In the genomic region with DNA sequence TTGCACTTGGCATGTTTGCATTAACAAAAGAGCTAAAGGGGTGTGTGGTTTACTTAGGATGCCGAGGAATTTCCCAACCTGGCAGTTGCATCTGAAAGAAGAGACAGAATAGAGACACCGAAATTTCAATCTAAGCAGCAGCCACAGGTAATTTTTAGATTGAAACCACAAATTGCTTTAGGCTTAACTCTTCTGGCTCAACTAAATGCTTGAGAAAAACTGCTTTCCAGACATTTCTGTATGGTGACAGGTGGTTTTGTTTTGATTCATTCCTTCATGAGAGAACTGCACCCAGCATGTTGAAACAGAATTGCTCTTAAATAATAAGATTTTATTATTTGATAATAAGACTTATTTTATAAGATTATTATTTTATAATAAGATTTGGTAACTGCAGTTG, we compare ENCODE assay signal across 32 cellular contexts. TPM values are rescaled to one million over a fixed set of nuclear protein-coding genes. Genes with fewer than 3 reads are reported as not detected.
DNase-seq lines count a peak whose midpoint lies in the region; ATAC-seq and TF ChIP-seq lines count a peak whose summit lies in the region.
"Had no signal": no experiment of that assay in that cellular context is flagged by ENCODE, and none has a peak within 500 bp of the region (broad histone marks: within the 10 kb centered on the region; RNA-seq: fewer than 3 reads in every experiment).

No MANE protein-coding gene starts in this region.

- H3K9me3 Mint-ChIP-seq in activated CD8-positive, alpha-beta memory T cell treated with anti-CD3 and anti-CD28 coated beads, Interleukin-2, amount 10 ng/mL, durations not matched to agents 7 days and 5 days (ENCODE audit: low read depth): no peaks in the 10 kb centered on the region
- H3K9me3 Mint-ChIP-seq in activated naive CD8-positive, alpha-beta T cell treated with anti-CD3 and anti-CD28 coated beads, Interleukin-2, amount 50 U/mL, for 24 hours: no peaks in the 10 kb centered on the region
- H3K9me3 Mint-ChIP-seq: activated B cell treated with CpG ODN at 0.5 μM for 24 hours; CD4-positive, alpha-beta T cell; neural crest cell; stimulated activated naive B cell treated with anti-CD40 and anti-IgM and Interleukin-4, amounts not matched to agents 10 μg/mL and 1 μg/mL and 100 μg/mL, for 72 hours had no signal

- H3K36me3 ChIP-seq in KMS-11 (ENCODE audit: insufficient read depth) (no peaks in the 10 kb centered on the region; the same call in 1 of the 2 replicates), A673 (ENCODE audit: insufficient read depth, low read length, poor library complexity, severe bottlenecking) (peaks cover 76% of the 10 kb centered on the region), sigmoid colon (peaks cover 18 to 100% (median 47%) of the 10 kb centered on the region in 4 donors)
- H3K36me3 ChIP-seq: ovary had no signal

- no peak for DNase-seq in activated CD8-positive, alpha-beta memory T cell treated with anti-CD3 and anti-CD28 coated beads, Interleukin-2, amount 10 ng/mL, durations not matched to agents 7 days and 5 days
- no peak for DNase-seq in activated CD8-positive, alpha-beta memory T cell treated with anti-CD3 and anti-CD28 coated beads for 24 hours
- DNase-seq in activated naive CD8-positive, alpha-beta T cell treated with anti-CD3 and anti-CD28 coated beads, Interleukin-2, amount 50 U/mL, for 24 hours: no peak
- DNase-seq in A673 (ENCODE audit: low spot score) (no peak), sigmoid colon (no peak)
- DNase-seq: activated B cell treated with CpG ODN at 0.5 μM for 24 hours; activated CD4-positive, alpha-beta T cell treated with anti-CD3 and anti-CD28 coated beads, Interleukin-2, amount 50 U/mL, for 48 hours; activated naive CD4-positive, alpha-beta T cell treated with anti-CD3 and anti-CD28 coated beads, Interleukin-2, amount 50 U/mL, for 16 hours; AML-193; aorta; CD4-positive, alpha-beta T cell; DND-41; esophagus squamous epithelium; foreskin keratinocyte; GF-D8; GOT3; head of caudate nucleus; left ventricle myocardium inferior; mesenchymal stem cell; NCI-H1105; NCI-H187 treated with DMSO at 0.1 percent for 48 hours; NCI-H2171 treated with DMSO at 0.1 percent for 48 hours; NCI-H510A; OCI-M1; ovary; stimulated activated naive B cell treated with anti-CD40 and anti-IgM and Interleukin-4, amounts not matched to agents 10 μg/mL and 1 μg/mL and 100 μg/mL, for 72 hours; upper lobe of right lung had no signal

- TF ChIP-seq POLR2A in sigmoid colon (IDR thresholded peaks at IDR 0.05): no peak

- H3K79me2 ChIP-seq in KMS-11 (ENCODE audit: insufficient read depth, low read depth): peaks cover 4% of the 10 kb centered on the region; the same call in 1 of the 2 replicates

- intact Hi-C loops in A673 (cut with micrococcal nuclease; ENCODE audit: unreplicated experiment): no loop called here
- intact Hi-C loops in sigmoid colon (cut with DNase I): no loop called here

- H3K4me1 ChIP-seq in KMS-11 (ENCODE audit: low read depth, poor library complexity, severe bottlenecking) (peaks cover 98% of the 10 kb centered on the region), A673 (ENCODE audit: insufficient read depth, low read length, poor library complexity, severe bottlenecking) (no peaks in the 10 kb centered on the region), sigmoid colon (no peaks in the 10 kb centered on the region)
- H3K4me1 ChIP-seq: esophagus squamous epithelium, foreskin keratinocyte, left ventricle myocardium inferior, upper lobe of right lung had no signal

- H3K27ac ChIP-seq in KMS-11 (peak overlapping the region; percentile 79), A673 (ENCODE audit: low read depth, low read length, poor library complexity, severe bottlenecking) (no peak overlapping the region), sigmoid colon (no peak overlapping the region)
- H3K27ac ChIP-seq: A549, esophagus squamous epithelium, foreskin keratinocyte, left ventricle myocardium inferior, ovary, upper lobe of right lung had no signal

- peak overlapping the region; percentile 31; the same call in 1 of the 2 replicates for H3K9ac ChIP-seq in KMS-11

- H4K20me1 ChIP-seq in KMS-11 (ENCODE audit: insufficient read depth): no peaks in the 10 kb centered on the region

- WGBS in sigmoid colon, 2 donors: 85 to 86% methylated on average over 2 of the region's 2 CpGs

- H3K9me3 ChIP-seq in A673 (ENCODE audit: low read depth, low read length, poor library complexity, severe bottlenecking) (no peaks in the 10 kb centered on the region), sigmoid colon (no peaks in the 10 kb centered on the region)
- H3K9me3 ChIP-seq: A549, esophagus squamous epithelium, left ventricle myocardium inferior, ovary, upper lobe of right lung had no signal

- no peak for ATAC-seq in activated CD8-positive, alpha-beta memory T cell treated with anti-CD3 and anti-CD28 coated beads, Interleukin-2, amount 10 ng/mL, durations not matched to agents 7 days and 5 days
- ATAC-seq in GM18858 (IDR thresholded peaks at IDR 0.05; ENCODE audit: unreplicated experiment) (peak; percentile 22), GM19023 (IDR thresholded peaks at IDR 0.05; ENCODE audit: unreplicated experiment) (no peak)
- no peak for ATAC-seq in activated naive CD8-positive, alpha-beta T cell treated with anti-CD3 and anti-CD28 coated beads, Interleukin-2, amount 50 U/mL, for 24 hours
- ATAC-seq: A549, foreskin keratinocyte, upper lobe of right lung had no signal

- no peak overlapping the region for H2AFZ ChIP-seq in KMS-11 (ENCODE audit: low read depth)

- H3K27me3 Mint-ChIP-seq in activated CD8-positive, alpha-beta memory T cell treated with anti-CD3 and anti-CD28 coated beads, Interleukin-2, amount 10 ng/mL, durations not matched to agents 7 days and 5 days: no peaks in the 10 kb centered on the region
- no peaks in the 10 kb centered on the region for H3K27me3 Mint-ChIP-seq in activated naive CD8-positive, alpha-beta T cell treated with anti-CD3 and anti-CD28 coated beads, Interleukin-2, amount 50 U/mL, for 24 hours
- H3K27me3 Mint-ChIP-seq: activated B cell treated with CpG ODN at 0.5 μM for 24 hours; CD4-positive, alpha-beta T cell; stimulated activated naive B cell treated with anti-CD40 and anti-IgM and Interleukin-4, amounts not matched to agents 10 μg/mL and 1 μg/mL and 100 μg/mL, for 72 hours had no signal

- peak overlapping the region; percentile 77 for H3K4me2 ChIP-seq in KMS-11
- H3K4me2 ChIP-seq: A549 had no signal

- TF ChIP-seq EP300 in sigmoid colon (IDR thresholded peaks at IDR 0.05): no peak

- TF ChIP-seq CTCF in KMS-11 (conservative IDR thresholded peaks at IDR 0.05; ENCODE audit: low read depth, low read length) (no peak), A673 (conservative IDR thresholded peaks at IDR 0.05; ENCODE audit: low read depth, low read length) (no peak), sigmoid colon (IDR thresholded peaks at IDR 0.05) (no peak)

- no TSS peak for BruUV-seq in A673 (replicated peaks; lab: Mats Ljungman, UMichigan)

- CTCF ChIA-PET in activated CD8-positive, alpha-beta memory T cell treated with anti-CD3 and anti-CD28 coated beads, Interleukin-2, amount 10 ng/mL, durations not matched to agents 7 days and 5 days (lab: Charles Lee): no interaction called here
- CTCF ChIA-PET in A673 (lab: Charles Lee): no interaction called here

- peak overlapping the region; percentile 60 for H3K27ac Mint-ChIP-seq in activated CD8-positive, alpha-beta memory T cell treated with anti-CD3 and anti-CD28 coated beads, Interleukin-2, amount 10 ng/mL, durations not matched to agents 7 days and 5 days
- peak overlapping the region; percentile 57 for H3K27ac Mint-ChIP-seq in activated naive CD8-positive, alpha-beta T cell treated with anti-CD3 and anti-CD28 coated beads, Interleukin-2, amount 50 U/mL, for 24 hours
- H3K27ac Mint-ChIP-seq: activated B cell treated with CpG ODN at 0.5 μM for 24 hours; CD4-positive, alpha-beta T cell; stimulated activated naive B cell treated with anti-CD40 and anti-IgM and Interleukin-4, amounts not matched to agents 10 μg/mL and 1 μg/mL and 100 μg/mL, for 72 hours had no signal

- no peaks in the 10 kb centered on the region for H3K27me3 ChIP-seq in KMS-11 (ENCODE audit: insufficient read depth, low read depth)
- no peaks in the 10 kb centered on the region for H3K27me3 ChIP-seq in A673 (replicated peaks; ENCODE audit: insufficient read depth, low read depth, low read length, poor library complexity)
- H3K27me3 ChIP-seq in sigmoid colon: no peaks in the 10 kb centered on the region
- H3K27me3 ChIP-seq: esophagus squamous epithelium, foreskin keratinocyte, ovary, upper lobe of right lung had no signal

- peaks cover 64% of the 10 kb centered on the region for H3K36me3 Mint-ChIP-seq in activated CD8-positive, alpha-beta memory T cell treated with anti-CD3 and anti-CD28 coated beads, Interleukin-2, amount 10 ng/mL, durations not matched to agents 7 days and 5 days
- peaks cover 78% of the 10 kb centered on the region for H3K36me3 Mint-ChIP-seq in activated naive CD8-positive, alpha-beta T cell treated with anti-CD3 and anti-CD28 coated beads, Interleukin-2, amount 50 U/mL, for 24 hours (ENCODE audit: low read depth)

- no peak overlapping the region for H3K4me3 Mint-ChIP-seq in activated CD8-positive, alpha-beta memory T cell treated with anti-CD3 and anti-CD28 coated beads, Interleukin-2, amount 10 ng/mL, durations not matched to agents 7 days and 5 days
- no peak overlapping the region for H3K4me3 Mint-ChIP-seq in activated naive CD8-positive, alpha-beta T cell treated with anti-CD3 and anti-CD28 coated beads, Interleukin-2, amount 50 U/mL, for 24 hours
- H3K4me3 Mint-ChIP-seq: activated B cell treated with CpG ODN at 0.5 μM for 24 hours; CD4-positive, alpha-beta T cell; neural crest cell had no signal

- POLR2A ChIA-PET in A673 (lab: Charles Lee; ENCODE audit: low non-redundant PET): no interaction called here

- peaks cover 28% of the 10 kb centered on the region for H3K4me1 Mint-ChIP-seq in activated CD8-positive, alpha-beta memory T cell treated with anti-CD3 and anti-CD28 coated beads, Interleukin-2, amount 10 ng/mL, durations not matched to agents 7 days and 5 days
- peaks cover 43% of the 10 kb centered on the region for H3K4me1 Mint-ChIP-seq in activated naive CD8-positive, alpha-beta T cell treated with anti-CD3 and anti-CD28 coated beads, Interleukin-2, amount 50 U/mL, for 24 hours
- H3K4me1 Mint-ChIP-seq: activated B cell treated with CpG ODN at 0.5 μM for 24 hours, neural crest cell had no signal

- no peak overlapping the region for H3K4me3 ChIP-seq in KMS-11 (IDR thresholded peaks at IDR 0.05; ENCODE audit: insufficient read depth, low read depth, low read length)
- no peak overlapping the region for H3K4me3 ChIP-seq in A673 (ENCODE audit: low read depth, low read length, poor library complexity, severe bottlenecking)
- no peak overlapping the region for H3K4me3 ChIP-seq in sigmoid colon
- H3K4me3 ChIP-seq: A549, esophagus squamous epithelium, left ventricle myocardium inferior, ovary, upper lobe of right lung had no signal

RNA-seq across cellular contexts. Expression of gene SECISBP2, which starts 21.5 kb away (rescaled TPM):
- 10 to 100 TPM; 36.1 to 40.2 TPM for total RNA-seq in activated CD8-positive, alpha-beta memory T cell treated with anti-CD3 and anti-CD28 coated beads, Interleukin-2, amount 10 ng/mL, durations not matched to agents 7 days and 5 days
- 44.4 and 54.1 TPM in 2 replicates for total RNA-seq in A673 (2021)
- 10 to 100 TPM; 35.0 to 41.8 (median 39.0) TPM for total RNA-seq in sigmoid colon
- 10 to 100 TPM; 21.0 to 34.3 (median 33.5) TPM for polyA plus RNA-seq in sigmoid colon

RNA-seq across cellular contexts. Expression of gene CKS2, which starts 28.8 kb away (rescaled TPM):
- total RNA-seq in activated CD8-positive, alpha-beta memory T cell treated with anti-CD3 and anti-CD28 coated beads, Interleukin-2, amount 10 ng/mL, durations not matched to agents 7 days and 5 days: 100 to 1,000 TPM; 200 to 225 TPM
- total RNA-seq in A673 (2021) (301 and 344 TPM in 2 replicates), sigmoid colon (10 to 100 TPM in 2 of 4 donors, 1 to 10 TPM in 2; 4.7 to 18.9 (median 13.5) TPM)
- 100 to 1,000 TPM in 2 of 3 donors, 10 to 100 TPM in 1; 48.6 to 151 (median 129) TPM for polyA plus RNA-seq in sigmoid colon

Comparison
In these comparisons a context has a peak if more than half of its experiments do, and no peak if none do; other contexts are left out.
1. RNA of gene CKS2, which starts 28.8 kb away (total RNA-seq): 301 to 344 TPM in A673 and 200 to 225 TPM in activated CD8-positive, alpha-beta memory T cell treated with anti-CD3 and anti-CD28 coated beads, Interleukin-2, amount 10 ng/mL, durations not matched to agents 7 days and 5 days; 4.7 to 18.9 TPM in sigmoid colon; every median in the first group is over 10 times any median in the second.